ENCODE assay signal across 9 cellular contexts in genomic region chr22:20777420-20778177, GRCh38. TPM values are rescaled to one million over a fixed set of nuclear protein-coding genes. Genes with fewer than 3 reads are reported as not detected.
DNase-seq lines count a peak whose midpoint lies in the region; ATAC-seq and TF ChIP-seq lines count a peak whose summit lies in the region.
"Had no signal": no experiment of that assay in that cellular context is flagged by ENCODE, and none has a peak within 500 bp of the region (broad histone marks: within the 10 kb centered on the region; RNA-seq: fewer than 3 reads in every experiment).

No MANE protein-coding gene starts in this region.

- DNase-seq in activated T-cell treated with anti-CD3 and anti-CD28 coated beads, Interleukin-2, amount 50 U/mL, for 24 hours, result no peak
- no peak for DNase-seq in activated T-cell treated with anti-CD3 and anti-CD28 coated beads, Interleukin-2, amount 50 U/mL, for 48 hours
- peak; percentile 8 for DNase-seq in T-helper 2 cell treated with Interferon-gamma antibody and Interleukin-4, amounts not matched to agents 5 μg/mL and 100 μg/mL, for 36 hours (ENCODE audit: low spot score)
- DNase-seq in heart left ventricle (peak in 1 of 5 donors; percentile 43), upper lobe of left lung (peak in 1 of 2 donors; percentile 51), testis (no peak)
- DNase-seq: effector CD4-positive, alpha-beta T cell had no signal

- no peak overlapping the region for H3K4me3 Mint-ChIP-seq in activated T-cell treated with anti-CD3 and anti-CD28 coated beads, Interleukin-2, amount 50 U/mL, for 24 hours
- no peak overlapping the region for H3K4me3 Mint-ChIP-seq in T-helper 2 cell treated with Interferon-gamma antibody and Interleukin-4, amounts not matched to agents 5 μg/mL and 100 μg/mL, for 36 hours

- H3K27ac Mint-ChIP-seq in activated T-cell treated with anti-CD3 and anti-CD28 coated beads, Interleukin-2, amount 50 U/mL, for 24 hours, result peak overlapping the region; percentile 1
- no peak overlapping the region for H3K27ac Mint-ChIP-seq in T-helper 2 cell treated with Interferon-gamma antibody and Interleukin-4, amounts not matched to agents 5 μg/mL and 100 μg/mL, for 36 hours

- TF ChIP-seq CTCF in heart left ventricle (IDR thresholded peaks at IDR 0.05) (no peak), upper lobe of left lung (IDR thresholded peaks at IDR 0.05) (peak in 1 of 6 experiments; percentile 9), testis (IDR thresholded peaks at IDR 0.05) (no peak)

- H3K4me1 Mint-ChIP-seq in activated T-cell treated with anti-CD3 and anti-CD28 coated beads, Interleukin-2, amount 50 U/mL, for 24 hours (ENCODE audit: low read depth), result peaks cover 35% of the 10 kb centered on the region
- H3K4me1 Mint-ChIP-seq in T-helper 2 cell treated with Interferon-gamma antibody and Interleukin-4, amounts not matched to agents 5 μg/mL and 100 μg/mL, for 36 hours (ENCODE audit: low read depth), result peaks cover 5% of the 10 kb centered on the region

- no peaks in the 10 kb centered on the region for H3K27me3 Mint-ChIP-seq in activated T-cell treated with anti-CD3 and anti-CD28 coated beads, Interleukin-2, amount 50 U/mL, for 24 hours
- H3K27me3 Mint-ChIP-seq in T-helper 2 cell treated with Interferon-gamma antibody and Interleukin-4, amounts not matched to agents 5 μg/mL and 100 μg/mL, for 36 hours (ENCODE audit: low read depth), result no peaks in the 10 kb centered on the region

- H3K36me3 Mint-ChIP-seq in activated T-cell treated with anti-CD3 and anti-CD28 coated beads, Interleukin-2, amount 50 U/mL, for 24 hours (ENCODE audit: low read depth), result peaks cover 61% of the 10 kb centered on the region
- peaks cover 9% of the 10 kb centered on the region for H3K36me3 Mint-ChIP-seq in T-helper 2 cell treated with Interferon-gamma antibody and Interleukin-4, amounts not matched to agents 5 μg/mL and 100 μg/mL, for 36 hours (ENCODE audit: low read depth)

- H3K4me3 ChIP-seq in heart left ventricle, result no peak overlapping the region
- no peak overlapping the region for H3K4me3 ChIP-seq in upper lobe of left lung
- no peak overlapping the region for H3K4me3 ChIP-seq in testis

- peaks cover 0 to 55% (median 28%) of the 10 kb centered on the region in 9 donors for H3K36me3 ChIP-seq in heart left ventricle
- H3K36me3 ChIP-seq in upper lobe of left lung, result peaks cover 0 to 40% (median 6%) of the 10 kb centered on the region in 4 donors
- no peaks in the 10 kb centered on the region for H3K36me3 ChIP-seq in testis (ENCODE audit: low read depth, missing control alignments)

- H3K9me3 ChIP-seq in heart left ventricle (no peaks in the 10 kb centered on the region), upper lobe of left lung (no peaks in the 10 kb centered on the region), testis (no peaks in the 10 kb centered on the region)

- H3K4me1 ChIP-seq in heart left ventricle, result peaks cover 0 to 24% (median 0%) of the 10 kb centered on the region in 12 donors
- peaks cover 5 to 32% (median 14%) of the 10 kb centered on the region in 4 donors for H3K4me1 ChIP-seq in upper lobe of left lung
- no peaks in the 10 kb centered on the region for H3K4me1 ChIP-seq in testis

- peak; percentile 78 to 92 (median 87) for ATAC-seq in heart left ventricle
- peak; percentile 56 to 68 for ATAC-seq in upper lobe of left lung (ENCODE audit: low FRiP score in 2 of 2)
- no peak for ATAC-seq in GM21526 (IDR thresholded peaks at IDR 0.05; ENCODE audit: low FRiP score, unreplicated experiment)
- no peak for ATAC-seq in HG03342 (IDR thresholded peaks at IDR 0.05; ENCODE audit: unreplicated experiment)

- H3K27ac ChIP-seq in heart left ventricle (peak overlapping the region in 5 of 12 donors; percentile 2 to 50 (median 44)), upper lobe of left lung (peak overlapping the region in 3 of 4 donors; percentile 43 to 79 (median 56)), testis (no peak overlapping the region)

- TF ChIP-seq POLR2A in heart left ventricle (IDR thresholded peaks at IDR 0.05), result no peak
- no peak for TF ChIP-seq POLR2A in upper lobe of left lung (IDR thresholded peaks at IDR 0.05)
- TF ChIP-seq POLR2A in testis (IDR thresholded peaks at IDR 0.05), result no peak

- intact Hi-C loops in heart left ventricle (cut with DNase I) (no loop called here), testis (cut with DNase I; ENCODE audit: low total_unique reads) (no loop called here)

- peak in 2 of 4 donors; percentile 75 to 87 for TF ChIP-seq EP300 in upper lobe of left lung (IDR thresholded peaks at IDR 0.05)

- 82 to 86% (median 85%) methylated on average over 10 of the region's 10 CpGs for WGBS in heart left ventricle, 4 donors
- 69 to 81% methylated on average over 10 of the region's 10 CpGs for WGBS in upper lobe of left lung, 2 donors
- WGBS in testis, 2 donors, result 85 to 86% methylated on average over 10 of the region's 10 CpGs

- H3K9me3 Mint-ChIP-seq in activated T-cell treated with anti-CD3 and anti-CD28 coated beads, Interleukin-2, amount 50 U/mL, for 24 hours, result no peaks in the 10 kb centered on the region
- no peaks in the 10 kb centered on the region for H3K9me3 Mint-ChIP-seq in T-helper 2 cell treated with Interferon-gamma antibody and Interleukin-4, amounts not matched to agents 5 μg/mL and 100 μg/mL, for 36 hours

- H3K27me3 ChIP-seq in heart left ventricle (no peaks in the 10 kb centered on the region), upper lobe of left lung (no peaks in the 10 kb centered on the region), testis (no peaks in the 10 kb centered on the region)

RNA-seq across cellular contexts. Expression of gene SERPIND1, which starts 3.7 kb away (rescaled TPM):
- total RNA-seq in heart left ventricle (under 1 TPM in 4 of 9 donors, not detected in 5; 0.09 to 0.44 (median 0.18) TPM), upper lobe of left lung (1 to 10 TPM in 1 of 6 donors, under 1 TPM in 3, not detected in 2; 0.57 to 2.6 (median 0.76) TPM), testis (under 1 TPM; 0.16 to 0.25 TPM)
- polyA plus RNA-seq in heart left ventricle (under 1 TPM; 0.04 to 0.15 TPM), testis (ENCODE audit: insufficient read depth, low read depth, low replicate concordance) (0.78 TPM)

Comparison
In these comparisons a context has a peak if more than half of its experiments do, and no peak if none do; other contexts are left out.
1. ATAC-seq: peak in heart left ventricle (4 of 4) and upper lobe of left lung (2 of 2); none in GM21526 (single experiment) and HG03342 (single experiment).
2. H3K27ac ChIP-seq: peak in upper lobe of left lung (3 of 4); none in testis (0 of 2).